ENCODE assay signal across 9 cellular contexts in genomic region chr2:9594361-9595063, GRCh38. TPM values are rescaled to one million over a fixed set of nuclear protein-coding genes. Genes with fewer than 3 reads are reported as not detected.
DNase-seq lines count a peak whose midpoint lies in the region; ATAC-seq and TF ChIP-seq lines count a peak whose summit lies in the region.
"Had no signal": no experiment of that assay in that cellular context is flagged by ENCODE, and none has a peak within 500 bp of the region (broad histone marks: within the 10 kb centered on the region; RNA-seq: fewer than 3 reads in every experiment).

No MANE protein-coding gene starts in this region.

- peaks cover 58% of the 10 kb centered on the region for H3K4me1 ChIP-seq in left ventricle myocardium inferior

- H3K4me3 Mint-ChIP-seq in activated T-cell treated with anti-CD3 and anti-CD28 coated beads, Interleukin-2, amount 50 U/mL, for 72 hours, result peak overlapping the region; percentile 65 to 68
- peak overlapping the region; percentile 48 for H3K4me3 Mint-ChIP-seq in stimulated activated naive CD8-positive, alpha-beta T cell treated with anti-CD3 and anti-CD28 coated beads, Interleukin-15, Interleukin-2, amounts not matched to agents 100 ng/mL and 50 ng/mL, for 24 hours

- H3K4me1 Mint-ChIP-seq in activated T-cell treated with anti-CD3 and anti-CD28 coated beads, Interleukin-2, amount 50 U/mL, for 72 hours (ENCODE audit: low read depth), result peaks cover 92% of the 10 kb centered on the region
- peaks cover 86% of the 10 kb centered on the region for H3K4me1 Mint-ChIP-seq in stimulated activated naive CD8-positive, alpha-beta T cell treated with anti-CD3 and anti-CD28 coated beads, Interleukin-15, Interleukin-2, amounts not matched to agents 100 ng/mL and 50 ng/mL, for 24 hours (ENCODE audit: low read depth)

- peaks cover 3 to 10% of the 10 kb centered on the region in 2 donors for H3K9me3 Mint-ChIP-seq in activated T-cell treated with anti-CD3 and anti-CD28 coated beads, Interleukin-2, amount 50 U/mL, for 72 hours
- peaks cover 1% of the 10 kb centered on the region for H3K9me3 Mint-ChIP-seq in stimulated activated naive CD8-positive, alpha-beta T cell treated with anti-CD3 and anti-CD28 coated beads, Interleukin-15, Interleukin-2, amounts not matched to agents 100 ng/mL and 50 ng/mL, for 24 hours

- peak; percentile 92 for ATAC-seq in activated T-cell treated with anti-CD3 and anti-CD28 coated beads, Interleukin-2, amount 50 U/mL, for 72 hours (replicated peaks in 1 of 2)

- H3K36me3 ChIP-seq in left ventricle myocardium inferior, result peaks cover 28% of the 10 kb centered on the region

- H3K4me3 ChIP-seq in left ventricle myocardium inferior, result no peak overlapping the region

- H3K27me3 Mint-ChIP-seq in activated T-cell treated with anti-CD3 and anti-CD28 coated beads, Interleukin-2, amount 50 U/mL, for 72 hours (ENCODE audit: low read depth), result no peaks in the 10 kb centered on the region
- H3K27me3 Mint-ChIP-seq in stimulated activated naive CD8-positive, alpha-beta T cell treated with anti-CD3 and anti-CD28 coated beads, Interleukin-15, Interleukin-2, amounts not matched to agents 100 ng/mL and 50 ng/mL, for 24 hours, result no peaks in the 10 kb centered on the region

- H3K27ac Mint-ChIP-seq in activated T-cell treated with anti-CD3 and anti-CD28 coated beads, Interleukin-2, amount 50 U/mL, for 72 hours, result peak overlapping the region; percentile 78
- peak overlapping the region; percentile 94 for H3K27ac Mint-ChIP-seq in stimulated activated naive CD8-positive, alpha-beta T cell treated with anti-CD3 and anti-CD28 coated beads, Interleukin-15, Interleukin-2, amounts not matched to agents 100 ng/mL and 50 ng/mL, for 24 hours

- H3K27me3 ChIP-seq in left ventricle myocardium inferior (ENCODE audit: low read depth), result no peaks in the 10 kb centered on the region

- peak overlapping the region; percentile 24 for H3K27ac ChIP-seq in left ventricle myocardium inferior (replicated peaks)
- H3K27ac ChIP-seq: C4-2B had no signal

- intact Hi-C loops in left ventricle myocardium inferior (cut with micrococcal nuclease), result no loop called here

- no peak for TF ChIP-seq CTCF in left ventricle myocardium inferior (IDR thresholded peaks at IDR 0.05; ENCODE audit: borderline replicate concordance)

- DNase-seq in NCI-H526 (lab: John Stamatoyannopoulos, UW) (peak; percentile 8 to 34), NCI-H526 treated with DMSO at 0.1 percent for 48 hours (lab: John Stamatoyannopoulos, UW) (no peak), left ventricle myocardium inferior (no peak), SKM-1 (lab: John Stamatoyannopoulos, UW; ENCODE audit: unreplicated experiment) (no peak), Kasumi-1 (lab: John Stamatoyannopoulos, UW) (no peak), NCI-H146 treated with DMSO at 0.1 percent for 48 hours (lab: John Stamatoyannopoulos, UW; ENCODE audit: unreplicated experiment) (no peak)
- peak; percentile 24 to 28 for DNase-seq in activated T-cell treated with anti-CD3 and anti-CD28 coated beads, Interleukin-2, amount 50 U/mL, for 72 hours

- peaks cover 16 to 37% of the 10 kb centered on the region in 2 donors for H3K36me3 Mint-ChIP-seq in activated T-cell treated with anti-CD3 and anti-CD28 coated beads, Interleukin-2, amount 50 U/mL, for 72 hours (ENCODE audit: insufficient read depth in 2 of 2)
- H3K36me3 Mint-ChIP-seq in stimulated activated naive CD8-positive, alpha-beta T cell treated with anti-CD3 and anti-CD28 coated beads, Interleukin-15, Interleukin-2, amounts not matched to agents 100 ng/mL and 50 ng/mL, for 24 hours (ENCODE audit: low read depth), result peaks cover 62% of the 10 kb centered on the region

- H3K9me3 ChIP-seq in left ventricle myocardium inferior (replicated peaks), result peaks cover 9% of the 10 kb centered on the region

RNA-seq across cellular contexts. Expression of gene YWHAQ, which starts 36.3 kb away (rescaled TPM):
- 100 to 1,000 TPM; 207 to 251 TPM for total RNA-seq in activated T-cell treated with anti-CD3 and anti-CD28 coated beads, Interleukin-2, amount 50 U/mL, for 72 hours
- 178 TPM for total RNA-seq in left ventricle myocardium inferior

RNA-seq across cellular contexts. Expression of gene ADAM17, which starts 38.9 kb away (rescaled TPM):
- 10 to 100 TPM; 22.9 to 30.1 TPM for total RNA-seq in activated T-cell treated with anti-CD3 and anti-CD28 coated beads, Interleukin-2, amount 50 U/mL, for 72 hours
- total RNA-seq in left ventricle myocardium inferior, result 13.1 TPM

Comparison
In these comparisons a context has a peak if more than half of its experiments do, and no peak if none do; other contexts are left out.
1. DNase-seq: peak in NCI-H526 (2 of 2) and activated T-cell treated with anti-CD3 and anti-CD28 coated beads, Interleukin-2, amount 50 U/mL, for 72 hours (2 of 2); none in NCI-H526 treated with DMSO at 0.1 percent for 48 hours (single experiment), left ventricle myocardium inferior (single experiment), SKM-1 (single experiment), Kasumi-1 (0 of 2) and NCI-H146 treated with DMSO at 0.1 percent for 48 hours (single experiment).